25 cellular contexts compared by ENCODE assay signal in the genomic region with DNA sequence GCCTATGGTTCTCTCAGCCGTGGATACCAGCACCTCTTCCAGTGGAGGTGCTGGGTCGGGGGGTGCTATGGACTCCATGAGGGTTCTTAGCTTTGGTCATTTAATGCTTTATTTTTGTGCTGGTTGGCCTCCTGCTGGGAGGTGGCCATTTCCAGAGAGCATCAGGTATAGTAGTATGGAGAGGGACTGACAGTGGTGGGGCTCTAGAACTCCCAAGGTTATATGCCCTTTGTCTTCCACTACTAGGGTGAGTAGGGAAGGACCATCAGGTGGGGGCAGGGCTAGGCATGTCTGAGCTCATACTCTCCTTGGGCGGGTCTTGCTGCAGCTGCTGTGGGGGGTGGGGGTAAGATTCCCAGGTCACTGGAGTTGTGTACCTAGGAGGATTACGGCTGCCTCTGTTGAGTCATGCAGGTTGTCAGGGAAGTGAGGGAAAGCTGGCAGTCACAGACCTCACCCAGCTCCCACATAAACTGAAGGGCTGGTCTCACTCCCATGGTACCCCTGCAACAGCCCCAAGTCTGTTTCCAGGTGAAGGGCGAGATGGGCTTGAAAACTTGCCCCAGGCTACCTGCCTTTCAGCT.
DNase-seq lines count a peak whose midpoint lies in the region; ATAC-seq and TF ChIP-seq lines count a peak whose summit lies in the region.
"Had no signal": no experiment of that assay in that cellular context is flagged by ENCODE, and none has a peak within 500 bp of the region (broad histone marks: within the 10 kb centered on the region; RNA-seq: fewer than 3 reads in every experiment).

No MANE protein-coding gene starts in this region.

- TF ChIP-seq CTCF in PC-3 (conservative IDR thresholded peaks at IDR 0.05; ENCODE audit: low read depth, low read length), result no peak
- TF ChIP-seq CTCF in epithelial cell of esophagus (IDR thresholded peaks at IDR 0.05; ENCODE audit: insufficient read depth, low read depth, low read length, missing control alignments), result no peak

- intact Hi-C loops in PC-3 (cut with micrococcal nuclease), result no loop called here

- H3K27ac Mint-ChIP-seq in T-cell, result no peak overlapping the region
- H3K27ac Mint-ChIP-seq: CD4-positive, alpha-beta T cell had no signal

- no peaks in the 10 kb centered on the region for H4K20me1 ChIP-seq in PC-3 (ENCODE audit: low read length)
- H4K20me1 ChIP-seq: BLaER1 had no signal

- ATAC-seq in PC-3, result peak; percentile 56
- ATAC-seq in T-cell (replicated peaks in 1 of 4), result no peak

- DNase-seq in DMS53 (lab: John Stamatoyannopoulos, UW) (peak; percentile 41), DMS53 treated with DMSO at 0.1 percent for 48 hours (lab: John Stamatoyannopoulos, UW; ENCODE audit: unreplicated experiment) (no peak), PC-3 (peak; percentile 81), epithelial cell of esophagus (ENCODE audit: low read depth) (peak; percentile 75), kidney tubule cell (ENCODE audit: low spot score) (peak; percentile 38), T-cell (no peak), T-helper 2 cell (no peak), T1000 (lab: John Stamatoyannopoulos, UW) (no peak)
- DNase-seq: ACHN; CD4-positive, alpha-beta T cell; COR-L47; DMS 273 treated with DMSO at 0.1 percent for 48 hours; GDM1; GOT3; NCI-H1092; NCI-H1436; NCI-H187 treated with DMSO at 0.1 percent for 48 hours; NCI-H2107; NCI-H226; NCI-H510A treated with DMSO at 0.1 percent for 48 hours; NCI-H748 treated with DMSO at 0.1 percent for 48 hours; Peyer's patch had no signal

- no peak overlapping the region for H3K4me3 ChIP-seq in PC-3 (ENCODE audit: low read length)
- H3K4me3 ChIP-seq in epithelial cell of esophagus (ENCODE audit: low read length), result no peak overlapping the region
- H3K4me3 ChIP-seq: BLaER1, Peyer's patch, SJSA1 had no signal

- no peaks in the 10 kb centered on the region for H3K9me2 ChIP-seq in PC-3 (replicated peaks; ENCODE audit: low read length)

- H3K4me3 Mint-ChIP-seq in T-cell, result no peak overlapping the region
- H3K4me3 Mint-ChIP-seq: CD4-positive, alpha-beta T cell had no signal

- no TSS peak for BruUV-seq in PC-3 (replicated peaks; lab: Mats Ljungman, UMichigan)

- CTCF ChIA-PET in PC-3 (lab: Charles Lee) (no interaction called here), T-cell (lab: Charles Lee) (no interaction called here)

- H3K4me1 ChIP-seq in PC-3 (ENCODE audit: insufficient read depth, low read length), result peaks cover 12% of the 10 kb centered on the region
- H3K4me1 ChIP-seq: BLaER1, Peyer's patch, SJSA1 had no signal

- H3K9ac ChIP-seq in PC-3 (ENCODE audit: low read length), result no peak overlapping the region
- H3K9ac ChIP-seq: BLaER1 had no signal

- H2AFZ ChIP-seq in PC-3 (ENCODE audit: low read length), result peak overlapping the region; percentile 42

- no peaks in the 10 kb centered on the region for H3K9me3 ChIP-seq in PC-3 (ENCODE audit: low read length)
- H3K9me3 ChIP-seq: BLaER1, Peyer's patch, SJSA1 had no signal

- POLR2A ChIA-PET in PC-3 (lab: Charles Lee; ENCODE audit: unreplicated experiment), result interaction anchor here (0.6 kb wide), 1 partner anchor 486 kb away, joined by 32 read pairs; no protein-coding TSS in a partner anchor
- POLR2A ChIA-PET in T-cell (lab: Charles Lee), result no interaction called here

- H3K36me3 ChIP-seq in PC-3 (ENCODE audit: low read depth, low read length), result no peaks in the 10 kb centered on the region
- H3K36me3 ChIP-seq: BLaER1, Peyer's patch, SJSA1 had no signal

- no peaks in the 10 kb centered on the region for H3K79me2 ChIP-seq in PC-3 (ENCODE audit: low read length)

- peak overlapping the region; percentile 43 for H3K4me2 ChIP-seq in PC-3 (ENCODE audit: low read length)
- H3K4me2 ChIP-seq: BLaER1 had no signal

- H3K27me3 ChIP-seq in PC-3 (ENCODE audit: low read length), result no peaks in the 10 kb centered on the region
- H3K27me3 ChIP-seq: BLaER1, Peyer's patch, SJSA1 had no signal

- no peaks in the 10 kb centered on the region for H3K4me1 Mint-ChIP-seq in T-cell

- H3K9me3 Mint-ChIP-seq in T-cell, result peaks cover 0 to 7% (median 0%) of the 10 kb centered on the region in 3 donors

- no peaks in the 10 kb centered on the region for H3K36me3 Mint-ChIP-seq in T-cell

- no peaks in the 10 kb centered on the region for H3K27me3 Mint-ChIP-seq in T-cell
- H3K27me3 Mint-ChIP-seq: CD4-positive, alpha-beta T cell had no signal

- no peak overlapping the region for H3K27ac ChIP-seq in PC-3 (ENCODE audit: low read length)
- H3K27ac ChIP-seq: 22Rv1, BLaER1, Peyer's patch, SJSA1 had no signal

- no peaks in the 10 kb centered on the region for H3F3A ChIP-seq in PC-3 (ENCODE audit: low read length, unreplicated experiment)

Comparison
In these comparisons a context has a peak if more than half of its experiments do, and no peak if none do; other contexts are left out.
1. DNase-seq: peak in DMS53 (single experiment), PC-3 (single experiment), epithelial cell of esophagus (single experiment) and kidney tubule cell (single experiment); none in DMS53 treated with DMSO at 0.1 percent for 48 hours (single experiment), T-cell (0 of 34), T-helper 2 cell (0 of 5) and T1000 (single experiment).